38 cellular contexts compared by ENCODE assay signal in genomic region chr3:125287248-125287647, GRCh38.
"Had no signal": no experiment of that assay in that cellular context is flagged by ENCODE, and none has a peak within 500 bp of the region (broad histone marks: within the 10 kb centered on the region; RNA-seq: fewer than 3 reads in every experiment).

No MANE protein-coding gene starts in this region.

- H3K9me3 ChIP-seq: ascending aorta had no signal

- H3K27me3 ChIP-seq: ascending aorta, cardiac muscle cell had no signal

- ATAC-seq: activated CD4-positive, alpha-beta T cell treated with anti-CD3 and anti-CD28 coated beads for 36 hours; activated CD4-positive, CD25-positive, alpha-beta regulatory T cell treated with anti-CD3 and anti-CD28 coated beads, Interleukin-2, amount 50 U/mL, for 24 hours; activated CD8-positive, alpha-beta memory T cell treated with anti-CD3 and anti-CD28 coated beads, Interleukin-2, amount 10 ng/mL, durations not matched to agents 7 days and 5 days; activated CD8-positive, alpha-beta T cell treated with anti-CD3 and anti-CD28 coated beads, Interleukin-2, amount 10 ng/mL, durations not matched to agents 7 days and 5 days; activated naive CD8-positive, alpha-beta T cell treated with anti-CD3 and anti-CD28 coated beads, Interleukin-2, amount 50 U/mL, for 24 hours had no signal

- H3K27ac Mint-ChIP-seq: activated CD4-positive, alpha-beta memory T cell treated with anti-CD3 and anti-CD28 coated beads, Interleukin-2, amount 10 ng/mL, durations not matched to agents 7 days and 5 days; activated CD4-positive, alpha-beta T cell treated with anti-CD3 and anti-CD28 coated beads for 36 hours; activated CD4-positive, alpha-beta T cell treated with anti-CD3 and anti-CD28 coated beads, Interleukin-2, amount 10 ng/mL, durations not matched to agents 7 days and 5 days; activated CD8-positive, alpha-beta memory T cell treated with anti-CD3 and anti-CD28 coated beads, Interleukin-2, amount 10 ng/mL, durations not matched to agents 7 days and 5 days; activated CD8-positive, alpha-beta T cell treated with anti-CD3 and anti-CD28 coated beads, Interleukin-2, amount 10 ng/mL, durations not matched to agents 7 days and 5 days; activated naive CD4-positive, alpha-beta T cell treated with anti-CD3 and anti-CD28 coated beads, Interleukin-2, amount 10 ng/mL, durations not matched to agents 7 days and 5 days; activated naive CD8-positive, alpha-beta T cell; activated naive CD8-positive, alpha-beta T cell treated with anti-CD3 and anti-CD28 coated beads, Interleukin-2, amount 10 ng/mL, durations not matched to agents 7 days and 5 days; activated naive CD8-positive, alpha-beta T cell treated with anti-CD3 and anti-CD28 coated beads, Interleukin-2, amount 50 U/mL, for 24 hours; activated T-cell treated with anti-CD3 and anti-CD28 coated beads, Interleukin-2, amount 50 U/mL, for 24 hours; activated T-helper 2 cell treated with anti-CD3 and anti-CD28 coated beads, Interferon-gamma antibody, Interleukin-2, Interleukin-4, amounts not matched to agents 10 μg/mL and 5 μg/mL and 100 μg/mL, durations not matched to agents 14 hours and 24 hours and 36 hours; brain; T-helper 1 cell treated with Interleukin-12 subunit alpha and Interleukin-12 subunit beta and Interleukin-4 antibody, amounts not matched to agents 30 μg/mL and 1 μg/mL, for 36 hours; T-helper 2 cell treated with Interferon-gamma antibody and Interleukin-4, amounts not matched to agents 5 μg/mL and 100 μg/mL, for 36 hours had no signal

- H3K4me3 ChIP-seq: ascending aorta, cardiac muscle cell had no signal

- H3K4me3 Mint-ChIP-seq: activated CD4-positive, alpha-beta memory T cell treated with anti-CD3 and anti-CD28 coated beads, Interleukin-2, amount 10 ng/mL, durations not matched to agents 7 days and 5 days; activated CD4-positive, alpha-beta T cell treated with anti-CD3 and anti-CD28 coated beads for 36 hours; activated CD4-positive, alpha-beta T cell treated with anti-CD3 and anti-CD28 coated beads, Interleukin-2, amount 10 ng/mL, durations not matched to agents 7 days and 5 days; activated CD8-positive, alpha-beta memory T cell treated with anti-CD3 and anti-CD28 coated beads, Interleukin-2, amount 10 ng/mL, durations not matched to agents 7 days and 5 days; activated CD8-positive, alpha-beta T cell treated with anti-CD3 and anti-CD28 coated beads, Interleukin-2, amount 10 ng/mL, durations not matched to agents 7 days and 5 days; activated naive CD4-positive, alpha-beta T cell treated with anti-CD3 and anti-CD28 coated beads, Interleukin-2, amount 10 ng/mL, durations not matched to agents 7 days and 5 days; activated naive CD4-positive, alpha-beta T cell treated with anti-CD3 and anti-CD28 coated beads, Interleukin-2, amount 50 U/mL, for 24 hours; activated naive CD8-positive, alpha-beta T cell; activated naive CD8-positive, alpha-beta T cell treated with anti-CD3 and anti-CD28 coated beads, Interleukin-2, amount 10 ng/mL, durations not matched to agents 7 days and 5 days; activated naive CD8-positive, alpha-beta T cell treated with anti-CD3 and anti-CD28 coated beads, Interleukin-2, amount 50 U/mL, for 24 hours; activated T-cell treated with anti-CD3 and anti-CD28 coated beads, Interleukin-2, amount 50 U/mL, for 24 hours; brain; central memory CD8-positive, alpha-beta T cell; T-helper 1 cell treated with Interleukin-12 subunit alpha and Interleukin-12 subunit beta and Interleukin-4 antibody, amounts not matched to agents 30 μg/mL and 1 μg/mL, for 36 hours; T-helper 2 cell treated with Interferon-gamma antibody and Interleukin-4, amounts not matched to agents 5 μg/mL and 100 μg/mL, for 36 hours had no signal

- H3K4me1 ChIP-seq: ascending aorta had no signal

- DNase-seq: activated CD4-positive, alpha-beta memory T cell treated with anti-CD3 and anti-CD28 coated beads, Interleukin-2, amount 10 ng/mL, durations not matched to agents 7 days and 5 days; activated CD4-positive, alpha-beta T cell treated with anti-CD3 and anti-CD28 coated beads for 1 hour; activated CD4-positive, alpha-beta T cell treated with anti-CD3 and anti-CD28 coated beads for 36 hours; activated CD4-positive, alpha-beta T cell treated with anti-CD3 and anti-CD28 coated beads for 48 hours; activated CD4-positive, alpha-beta T cell treated with anti-CD3 and anti-CD28 coated beads, Interleukin-2, amount 10 ng/mL, durations not matched to agents 7 days and 5 days; activated CD4-positive, alpha-beta T cell treated with anti-CD3 and anti-CD28 coated beads, Interleukin-2, amount 50 U/mL, for 48 hours; activated CD4-positive, CD25-positive, alpha-beta regulatory T cell; activated CD8-positive, alpha-beta memory T cell treated with anti-CD3 and anti-CD28 coated beads for 24 hours; activated CD8-positive, alpha-beta memory T cell treated with anti-CD3 and anti-CD28 coated beads, Interleukin-2, amount 10 ng/mL, durations not matched to agents 7 days and 5 days; activated CD8-positive, alpha-beta memory T cell treated with anti-CD3 and anti-CD28 coated beads, Interleukin-2, amount 50 U/mL, for 48 hours; activated CD8-positive, alpha-beta T cell treated with anti-CD3 and anti-CD28 coated beads, Interleukin-2, amount 10 ng/mL, durations not matched to agents 7 days and 5 days; activated effector memory CD4-positive, alpha-beta T cell treated with Interleukin-2 at 50 U/mL for 16 hours; activated gamma-delta T cell; activated naive CD4-positive, alpha-beta T cell treated with anti-CD3 and anti-CD28 coated beads, Interleukin-2, amount 10 ng/mL, durations not matched to agents 7 days and 5 days; activated naive CD4-positive, alpha-beta T cell treated with Interleukin-2 at 50 U/mL for 16 hours; activated naive CD8-positive, alpha-beta T cell treated with anti-CD3 and anti-CD28 coated beads, Interleukin-2, amount 10 ng/mL, durations not matched to agents 7 days and 5 days; activated naive CD8-positive, alpha-beta T cell treated with anti-CD3 and anti-CD28 coated beads, Interleukin-2, amount 50 U/mL, for 24 hours; activated T-cell treated with anti-CD3 and anti-CD28 coated beads, Interleukin-2, amount 50 U/mL, for 24 hours; activated T-cell treated with anti-CD3 and anti-CD28 coated beads, Interleukin-2, amount 50 U/mL, for 48 hours; amygdala; anterior cingulate cortex; caudate nucleus; cerebellar nuclear complex; T-helper 2 cell; T-helper 9 cell had no signal

- FAIRE-seq: bronchial epithelial cell, TTC549 had no signal

- H3K27ac ChIP-seq: ascending aorta, cardiac muscle cell, VCaP had no signal

- H3K27me3 Mint-ChIP-seq: activated CD4-positive, alpha-beta memory T cell treated with anti-CD3 and anti-CD28 coated beads, Interleukin-2, amount 10 ng/mL, durations not matched to agents 7 days and 5 days; activated CD4-positive, alpha-beta T cell treated with anti-CD3 and anti-CD28 coated beads for 36 hours; activated CD4-positive, alpha-beta T cell treated with anti-CD3 and anti-CD28 coated beads, Interleukin-2, amount 10 ng/mL, durations not matched to agents 7 days and 5 days; activated CD8-positive, alpha-beta memory T cell treated with anti-CD3 and anti-CD28 coated beads, Interleukin-2, amount 10 ng/mL, durations not matched to agents 7 days and 5 days; activated naive CD4-positive, alpha-beta T cell treated with anti-CD3 and anti-CD28 coated beads, Interleukin-2, amount 10 ng/mL, durations not matched to agents 7 days and 5 days; activated naive CD4-positive, alpha-beta T cell treated with anti-CD3 and anti-CD28 coated beads, Interleukin-2, amount 50 U/mL, for 24 hours; activated naive CD8-positive, alpha-beta T cell; activated naive CD8-positive, alpha-beta T cell treated with anti-CD3 and anti-CD28 coated beads, Interleukin-2, amount 10 ng/mL, durations not matched to agents 7 days and 5 days; activated naive CD8-positive, alpha-beta T cell treated with anti-CD3 and anti-CD28 coated beads, Interleukin-2, amount 50 U/mL, for 24 hours; activated T-cell treated with anti-CD3 and anti-CD28 coated beads, Interleukin-2, amount 50 U/mL, for 24 hours; brain; central memory CD8-positive, alpha-beta T cell had no signal

- H3K4me1 Mint-ChIP-seq: activated CD4-positive, alpha-beta memory T cell treated with anti-CD3 and anti-CD28 coated beads, Interleukin-2, amount 10 ng/mL, durations not matched to agents 7 days and 5 days; activated CD4-positive, alpha-beta T cell treated with anti-CD3 and anti-CD28 coated beads, Interleukin-2, amount 10 ng/mL, durations not matched to agents 7 days and 5 days; activated CD8-positive, alpha-beta memory T cell treated with anti-CD3 and anti-CD28 coated beads, Interleukin-2, amount 10 ng/mL, durations not matched to agents 7 days and 5 days; activated naive CD4-positive, alpha-beta T cell treated with anti-CD3 and anti-CD28 coated beads, Interleukin-2, amount 10 ng/mL, durations not matched to agents 7 days and 5 days had no signal

- H3K9me3 Mint-ChIP-seq: activated CD4-positive, alpha-beta memory T cell treated with anti-CD3 and anti-CD28 coated beads, Interleukin-2, amount 10 ng/mL, durations not matched to agents 7 days and 5 days; activated CD4-positive, alpha-beta T cell treated with anti-CD3 and anti-CD28 coated beads, Interleukin-2, amount 10 ng/mL, durations not matched to agents 7 days and 5 days; activated naive CD4-positive, alpha-beta T cell treated with anti-CD3 and anti-CD28 coated beads, Interleukin-2, amount 10 ng/mL, durations not matched to agents 7 days and 5 days; activated naive CD4-positive, alpha-beta T cell treated with anti-CD3 and anti-CD28 coated beads, Interleukin-2, amount 50 U/mL, for 24 hours; activated naive CD8-positive, alpha-beta T cell treated with anti-CD3 and anti-CD28 coated beads, Interleukin-2, amount 10 ng/mL, durations not matched to agents 7 days and 5 days; activated naive CD8-positive, alpha-beta T cell treated with anti-CD3 and anti-CD28 coated beads, Interleukin-2, amount 50 U/mL, for 24 hours; activated T-cell treated with anti-CD3 and anti-CD28 coated beads, Interleukin-2, amount 50 U/mL, for 24 hours; activated T-helper 2 cell treated with anti-CD3 and anti-CD28 coated beads, Interferon-gamma antibody, Interleukin-2, Interleukin-4, amounts not matched to agents 10 μg/mL and 5 μg/mL and 100 μg/mL, durations not matched to agents 14 hours and 24 hours and 36 hours; brain; central memory CD8-positive, alpha-beta T cell; T-helper 1 cell treated with Interleukin-12 subunit alpha and Interleukin-12 subunit beta and Interleukin-4 antibody, amounts not matched to agents 30 μg/mL and 1 μg/mL, for 36 hours; T-helper 2 cell treated with Interferon-gamma antibody and Interleukin-4, amounts not matched to agents 5 μg/mL and 100 μg/mL, for 36 hours had no signal
